1 cellular context compared by ENCODE assay signal in genomic region chr3:150970665-150971327, GRCh38.
TF ChIP-seq lines count a peak whose summit lies in the region.

No MANE protein-coding gene starts in this region.

TF ChIP-seq in H1, 55 proteins besides CTCF, POLR2A, EP300 and RAD21:
- TF ChIP-seq JUND (IDR thresholded peaks at IDR 0.05; ENCODE audit: low read length) = peak; percentile 15; the same call in 1 of the 2 replicates
- no peak for TF ChIP-seq SRF (IDR thresholded peaks at IDR 0.05; ENCODE audit: low read depth, low read length)
